In genomic region chr3:18681946-18682345, GRCh38 we compare ENCODE assay signal across 13 cellular contexts.
"Had no signal": no experiment of that assay in that cellular context is flagged by ENCODE, and none has a peak within 500 bp of the region (broad histone marks: within the 10 kb centered on the region; RNA-seq: fewer than 3 reads in every experiment).

No MANE protein-coding gene starts in this region.

- H3K27ac Mint-ChIP-seq: dendritic cell treated with granulocyte-macrophage colony-stimulating factor and Interleukin-4, amounts not matched to agents 40 ng/mL and 50 ng/mL, for 4 days; nephron had no signal

- H3K4me1 Mint-ChIP-seq: nephron had no signal

- H3K4me3 ChIP-seq: hepatocyte, lung, sigmoid colon, tibial artery had no signal

- H3K27me3 Mint-ChIP-seq: activated naive CD4-positive, alpha-beta T cell treated with anti-CD3 and anti-CD28 coated beads, Interleukin-2, amount 50 U/mL, for 24 hours; dendritic cell treated with granulocyte-macrophage colony-stimulating factor and Interleukin-4, amounts not matched to agents 40 ng/mL and 50 ng/mL, for 4 days had no signal

- ATAC-seq: foreskin keratinocyte, Right ventricle myocardium inferior had no signal

- DNase-seq: activated T-cell treated with anti-CD3 and anti-CD28 coated beads, Interleukin-2, amount 50 U/mL, for 48 hours; amniotic stem cell; foreskin keratinocyte; sigmoid colon; stimulated activated naive CD4-positive, alpha-beta T cell; substantia nigra; tibial artery had no signal

- H3K4me3 Mint-ChIP-seq: activated naive CD4-positive, alpha-beta T cell treated with anti-CD3 and anti-CD28 coated beads, Interleukin-2, amount 50 U/mL, for 24 hours; dendritic cell treated with granulocyte-macrophage colony-stimulating factor and Interleukin-4, amounts not matched to agents 40 ng/mL and 50 ng/mL, for 4 days; nephron had no signal

- H3K9me3 Mint-ChIP-seq: dendritic cell treated with granulocyte-macrophage colony-stimulating factor and Interleukin-4, amounts not matched to agents 40 ng/mL and 50 ng/mL, for 4 days; nephron had no signal
